In the genomic region with DNA sequence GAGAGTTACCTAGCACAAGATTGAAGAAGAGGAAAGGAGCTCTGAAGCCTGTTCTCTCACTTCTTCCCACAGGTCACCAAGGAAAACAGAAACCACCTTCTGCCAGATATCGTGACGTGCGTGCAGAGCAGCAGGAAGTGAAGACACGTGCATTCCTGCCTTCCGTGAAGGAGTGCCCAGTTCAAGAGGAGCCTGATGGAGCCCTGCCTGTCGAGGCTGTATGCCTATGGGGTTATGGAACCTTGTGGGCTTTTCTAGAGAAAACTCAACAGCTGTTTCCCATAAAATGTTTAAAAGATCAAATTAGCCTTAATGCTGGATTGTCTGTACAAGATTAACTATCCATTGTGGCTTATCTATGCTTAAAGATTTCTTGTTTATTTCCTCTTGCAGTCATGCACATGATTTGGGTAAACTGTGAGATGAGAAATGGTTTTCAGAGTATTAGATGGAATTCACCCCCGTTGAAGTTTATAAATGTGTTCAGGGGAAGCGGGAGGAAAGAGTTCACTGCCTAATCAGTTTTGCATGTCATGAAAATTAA, we compare ENCODE assay signal across 11 cellular contexts. TPM values are rescaled to one million over a fixed set of nuclear protein-coding genes. Genes with fewer than 3 reads are reported as not detected.
DNase-seq lines count a peak whose midpoint lies in the region; ATAC-seq, FAIRE-seq and TF ChIP-seq lines count a peak whose summit lies in the region.
"Had no signal": no experiment of that assay in that cellular context is flagged by ENCODE, and none has a peak within 500 bp of the region (broad histone marks: within the 10 kb centered on the region; RNA-seq: fewer than 3 reads in every experiment).

No MANE protein-coding gene starts in this region.

- no peak for FAIRE-seq in HTR-8/SVneo (lab: Jason Lieb, UNC)

- H3K9me3 Mint-ChIP-seq in T-helper 1 cell treated with Interleukin-12 subunit alpha and Interleukin-12 subunit beta and Interleukin-4 antibody, amounts not matched to agents 30 μg/mL and 1 μg/mL, for 36 hours, result peaks cover 21% of the 10 kb centered on the region

- no peak overlapping the region for H3K4me3 ChIP-seq in fibroblast of the aortic adventitia (ENCODE audit: low read depth, low read length)
- H3K4me3 ChIP-seq: tibial nerve had no signal

- H3K27me3 Mint-ChIP-seq in T-helper 1 cell treated with Interleukin-12 subunit alpha and Interleukin-12 subunit beta and Interleukin-4 antibody, amounts not matched to agents 30 μg/mL and 1 μg/mL, for 36 hours (ENCODE audit: low read depth), result no peaks in the 10 kb centered on the region

- peaks cover 20% of the 10 kb centered on the region for H3K4me1 Mint-ChIP-seq in T-helper 1 cell treated with Interleukin-12 subunit alpha and Interleukin-12 subunit beta and Interleukin-4 antibody, amounts not matched to agents 30 μg/mL and 1 μg/mL, for 36 hours (ENCODE audit: low read depth)

- no peak overlapping the region for H3K4me3 Mint-ChIP-seq in T-helper 1 cell treated with Interleukin-12 subunit alpha and Interleukin-12 subunit beta and Interleukin-4 antibody, amounts not matched to agents 30 μg/mL and 1 μg/mL, for 36 hours

- TF ChIP-seq CTCF in AG09319 (IDR thresholded peaks at IDR 0.05; ENCODE audit: low read depth, low read length) (no peak), fibroblast of the aortic adventitia (IDR thresholded peaks at IDR 0.05; ENCODE audit: insufficient read depth, low read length) (no peak)

- peak; percentile 64 for ATAC-seq in GM18502 (IDR thresholded peaks at IDR 0.05; ENCODE audit: poor library complexity, unreplicated experiment)
- ATAC-seq in HG03159 (IDR thresholded peaks at IDR 0.05; ENCODE audit: unreplicated experiment), result no peak

- H3K36me3 Mint-ChIP-seq in T-helper 1 cell treated with Interleukin-12 subunit alpha and Interleukin-12 subunit beta and Interleukin-4 antibody, amounts not matched to agents 30 μg/mL and 1 μg/mL, for 36 hours (ENCODE audit: low read depth), result peaks cover 44% of the 10 kb centered on the region

- H3K27ac Mint-ChIP-seq in T-helper 1 cell treated with Interleukin-12 subunit alpha and Interleukin-12 subunit beta and Interleukin-4 antibody, amounts not matched to agents 30 μg/mL and 1 μg/mL, for 36 hours, result peak overlapping the region; percentile 78

- peak; percentile 85 for DNase-seq in AG09319 (ENCODE audit: extremely low read depth, low read depth)
- DNase-seq in fibroblast of the aortic adventitia (ENCODE audit: low read depth), result peak; percentile 35
- no peak for DNase-seq in hepatic stellate cell (ENCODE audit: low spot score)
- DNase-seq in HTR-8/SVneo (ENCODE audit: insufficient read length, low spot score), result no peak
- no peak for DNase-seq in HUDEP-2 (lab: John Stamatoyannopoulos, UW; ENCODE audit: unreplicated experiment in 76 of 76)
- DNase-seq: activated gamma-delta T cell treated with Interleukin-2 at 50 U/mL for 16 hours; stimulated activated CD4-positive, alpha-beta T cell treated with anti-CD3 and anti-CD28 coated beads, Interleukin-1b, Interleukin-23, amount 100 ng/mL, for 48 hours had no signal

RNA-seq across cellular contexts. Expression of gene NTPCR, which starts 27.8 kb away (rescaled TPM):
- 19.7 and 29.4 TPM in 2 replicates for total RNA-seq in fibroblast of the aortic adventitia (ENCODE audit: low replicate concordance)

Comparison
In these comparisons a context has a peak if more than half of its experiments do, and no peak if none do; other contexts are left out.
1. DNase-seq: peak in AG09319 (single experiment) and fibroblast of the aortic adventitia (single experiment); none in hepatic stellate cell (single experiment), HTR-8/SVneo (single experiment) and HUDEP-2 (0 of 76).